In the genomic region with DNA sequence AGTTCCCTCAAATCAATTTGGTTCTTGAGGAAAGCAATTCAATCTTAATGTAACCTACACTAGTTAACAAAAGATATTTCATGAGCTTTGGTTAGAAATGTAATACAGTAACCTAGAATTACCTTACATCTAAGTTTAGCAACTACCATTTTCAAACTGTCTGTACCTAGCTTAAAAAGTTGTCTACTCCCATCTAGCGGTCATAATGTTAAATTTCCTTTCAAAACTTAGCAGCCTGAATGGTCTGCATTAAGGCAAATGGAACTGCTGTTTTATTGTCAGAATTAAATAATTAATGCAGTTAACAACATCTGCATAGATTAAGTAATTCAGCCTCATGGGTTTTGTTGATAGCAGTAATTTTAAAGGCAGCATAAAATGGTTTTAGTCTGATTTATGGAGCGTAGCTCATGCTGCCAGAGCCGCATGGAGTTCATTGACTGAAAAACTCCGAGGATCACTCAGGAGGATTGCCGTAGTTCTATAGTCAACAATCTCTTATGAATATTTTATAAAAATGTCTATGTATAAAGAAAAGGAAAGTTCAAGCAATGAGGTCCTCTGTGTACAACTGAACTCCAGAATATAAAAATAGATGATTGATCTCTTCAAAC, we compare ENCODE assay signal across 8 cellular contexts.
A peak's percentile ranks its signal among the peaks of the same experiment; 100 is the strongest.
DNase-seq lines count a peak whose midpoint lies in the region; ATAC-seq and TF ChIP-seq lines count a peak whose summit lies in the region.

No MANE protein-coding gene starts in this region.

- intact Hi-C loops in CD4-positive, alpha-beta memory T cell (cut with micrococcal nuclease): no loop called here

- no peak overlapping the region for H3K4me3 ChIP-seq in CD4-positive, alpha-beta memory T cell (ENCODE audit: low read length in 2 of 2)

- H3K27ac ChIP-seq in C4-2B (no peak overlapping the region), substantia nigra (ENCODE audit: low read depth, low read length, poor library complexity, severe bottlenecking) (no peak overlapping the region)
- H3K27ac ChIP-seq in CD4-positive, alpha-beta memory T cell (ENCODE audit: low read depth, low read length): no peak overlapping the region

- H3K27me3 Mint-ChIP-seq in CD4-positive, alpha-beta memory T cell: no peaks in the 10 kb centered on the region

- H3K27me3 ChIP-seq in CD4-positive, alpha-beta memory T cell (ENCODE audit: insufficient read depth, low read length): no peaks in the 10 kb centered on the region

- H3K27ac Mint-ChIP-seq in CD4-positive, alpha-beta memory T cell: no peak overlapping the region

- H3K4me3 Mint-ChIP-seq in CD4-positive, alpha-beta memory T cell: no peak overlapping the region

- H3K36me3 Mint-ChIP-seq in CD4-positive, alpha-beta memory T cell: no peaks in the 10 kb centered on the region

- H3K4me1 Mint-ChIP-seq in CD4-positive, alpha-beta memory T cell: no peaks in the 10 kb centered on the region

- H3K9me3 Mint-ChIP-seq in CD4-positive, alpha-beta memory T cell: no peaks in the 10 kb centered on the region

- no peaks in the 10 kb centered on the region for H3K4me1 ChIP-seq in CD4-positive, alpha-beta memory T cell (ENCODE audit: insufficient read depth, low read length)

- H3K9me3 ChIP-seq in CD4-positive, alpha-beta memory T cell (ENCODE audit: control insufficient read depth in 1 of 2, low read length in 2 of 2): no peaks in the 10 kb centered on the region

- peak; percentile 34 for DNase-seq in NCI-H2196 treated with DMSO at 0.1 percent for 48 hours (lab: John Stamatoyannopoulos, UW; ENCODE audit: unreplicated experiment)
- peak; percentile 75 for DNase-seq in amniotic epithelial cell (ENCODE audit: low read depth)
- DNase-seq in kidney glomerular epithelial cell (lab: John Stamatoyannopoulos, UW): peak; percentile 78
- DNase-seq in CD4-positive, alpha-beta memory T cell: no peak
- no peak for DNase-seq in substantia nigra (lab: John Stamatoyannopoulos, UW)

- ATAC-seq in GM19023 (IDR thresholded peaks at IDR 0.05; ENCODE audit: unreplicated experiment): peak; percentile 73
- ATAC-seq in HG03139 (IDR thresholded peaks at IDR 0.05; ENCODE audit: unreplicated experiment): peak; percentile 79

- no peaks in the 10 kb centered on the region for H3K36me3 ChIP-seq in CD4-positive, alpha-beta memory T cell (ENCODE audit: insufficient read depth, low read length)

- POLR2A ChIA-PET in CD4-positive, alpha-beta memory T cell (lab: Charles Lee; ENCODE audit: partially characterized antibody): no interaction called here

- TF ChIP-seq CTCF in C4-2B (conservative IDR thresholded peaks at IDR 0.05): peak; percentile 72

- CTCF ChIA-PET in CD4-positive, alpha-beta memory T cell (lab: Charles Lee; ENCODE audit: partially characterized antibody): interaction anchor here (1.2 kb wide), 1 partner anchor 9 kb away, joined by 5 read pairs; no protein-coding TSS in a partner anchor

Comparison
In these comparisons a context has a peak if more than half of its experiments do, and no peak if none do; other contexts are left out.
1. DNase-seq: peak in NCI-H2196 treated with DMSO at 0.1 percent for 48 hours (single experiment), amniotic epithelial cell (single experiment) and kidney glomerular epithelial cell (single experiment); none in CD4-positive, alpha-beta memory T cell (0 of 5) and substantia nigra (0 of 49).